ENCODE assay signal across 19 cellular contexts in the genomic region with DNA sequence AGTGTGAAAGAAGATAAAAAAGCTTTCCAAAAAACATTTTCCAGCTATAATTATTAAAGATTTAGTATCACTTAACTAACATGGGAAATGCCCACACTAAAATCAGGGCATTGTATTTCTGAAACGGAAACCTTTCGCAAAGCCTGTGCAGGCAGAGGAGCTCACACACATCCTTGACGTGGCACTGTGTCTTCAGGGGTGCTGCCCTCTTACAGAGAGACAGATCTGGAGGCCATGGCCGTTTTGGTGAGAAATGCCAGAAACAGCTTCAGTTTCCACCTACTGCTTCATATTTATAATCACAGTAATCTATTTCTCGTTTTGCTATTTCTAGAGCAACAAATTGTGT.
"Had no signal": no experiment of that assay in that cellular context is flagged by ENCODE, and none has a peak within 500 bp of the region (broad histone marks: within the 10 kb centered on the region; RNA-seq: fewer than 3 reads in every experiment).

No MANE protein-coding gene starts in this region.

- H3K27me3 Mint-ChIP-seq: activated B cell treated with CpG ODN at 0.5 μM for 24 hours; activated CD4-positive, alpha-beta memory T cell treated with anti-CD3 and anti-CD28 coated beads for 36 hours; naive B cell had no signal

- ATAC-seq: activated naive CD4-positive, alpha-beta T cell treated with anti-CD3 and anti-CD28 coated beads, Interleukin-2, amount 50 U/mL, for 72 hours; stimulated activated naive CD8-positive, alpha-beta T cell treated with anti-CD3 and anti-CD28 coated beads, Interleukin-15, Interleukin-2, amounts not matched to agents 100 U/mL and 50 U/mL, for 24 hours had no signal

- H3K9me3 ChIP-seq: adrenal gland, mucosa of descending colon, vagina had no signal

- H3K36me3 ChIP-seq: vagina had no signal

- DNase-seq: activated B cell treated with CpG ODN at 0.5 μM for 24 hours; activated CD4-positive, alpha-beta memory T cell treated with anti-CD3 and anti-CD28 coated beads for 36 hours; activated CD4-positive, alpha-beta T cell treated with anti-CD3 and anti-CD28 coated beads for 4 hours; activated gamma-delta T cell treated with Interleukin-2 at 50 U/mL for 16 hours; activated T-cell treated with anti-CD3 and anti-CD28 coated beads for 4 hours; adrenal gland; endodermal cell; left ventricle myocardium superior; mucosa of descending colon; naive B cell; retina; stimulated activated naive CD8-positive, alpha-beta T cell treated with anti-CD3 and anti-CD28 coated beads, Interleukin-15, Interleukin-2, amounts not matched to agents 100 U/mL and 50 U/mL, for 24 hours; T-helper 1 cell; T-helper 9 cell had no signal

- H3K36me3 Mint-ChIP-seq: activated CD4-positive, alpha-beta memory T cell treated with anti-CD3 and anti-CD28 coated beads for 36 hours; naive B cell had no signal

- H3K4me1 ChIP-seq: vagina had no signal

- H3K27ac ChIP-seq: adrenal gland, epithelial cell of prostate, foreskin keratinocyte, vagina had no signal

- H3K4me3 ChIP-seq: adrenal gland, mucosa of descending colon, vagina had no signal

- H3K27me3 ChIP-seq: adrenal gland, foreskin keratinocyte, vagina had no signal

- H3K27ac Mint-ChIP-seq: activated B cell treated with CpG ODN at 0.5 μM for 24 hours; activated CD4-positive, alpha-beta memory T cell treated with anti-CD3 and anti-CD28 coated beads for 36 hours; activated naive CD4-positive, alpha-beta T cell treated with anti-CD3 and anti-CD28 coated beads, Interleukin-2, amount 50 U/mL, for 72 hours; activated T-helper 1 cell treated with anti-CD3 and anti-CD28 coated beads, Interleukin-12 subunit alpha, Interleukin-12 subunit beta, Interleukin-2, Interleukin-4 antibody, amounts not matched to agents 30 ng/mL and 10 ng/mL and 1 ng/mL, durations not matched to agents 14 hours and 24 hours and 36 hours; naive B cell had no signal

- H3K4me1 Mint-ChIP-seq: activated B cell treated with CpG ODN at 0.5 μM for 24 hours, naive B cell had no signal

- H3K9me3 Mint-ChIP-seq: activated B cell treated with CpG ODN at 0.5 μM for 24 hours; activated CD4-positive, alpha-beta memory T cell treated with anti-CD3 and anti-CD28 coated beads for 36 hours; activated naive CD4-positive, alpha-beta T cell treated with anti-CD3 and anti-CD28 coated beads, Interleukin-2, amount 50 U/mL, for 72 hours; activated T-helper 1 cell treated with anti-CD3 and anti-CD28 coated beads, Interleukin-12 subunit alpha, Interleukin-12 subunit beta, Interleukin-2, Interleukin-4 antibody, amounts not matched to agents 30 ng/mL and 10 ng/mL and 1 ng/mL, durations not matched to agents 14 hours and 24 hours and 36 hours; endodermal cell; naive B cell had no signal

- H3K4me3 Mint-ChIP-seq: activated B cell treated with CpG ODN at 0.5 μM for 24 hours; activated CD4-positive, alpha-beta memory T cell treated with anti-CD3 and anti-CD28 coated beads for 36 hours; activated T-helper 1 cell treated with anti-CD3 and anti-CD28 coated beads, Interleukin-12 subunit alpha, Interleukin-12 subunit beta, Interleukin-2, Interleukin-4 antibody, amounts not matched to agents 30 ng/mL and 10 ng/mL and 1 ng/mL, durations not matched to agents 14 hours and 24 hours and 36 hours; endodermal cell; naive B cell had no signal
